13 cellular contexts compared by ENCODE assay signal in the genomic region with DNA sequence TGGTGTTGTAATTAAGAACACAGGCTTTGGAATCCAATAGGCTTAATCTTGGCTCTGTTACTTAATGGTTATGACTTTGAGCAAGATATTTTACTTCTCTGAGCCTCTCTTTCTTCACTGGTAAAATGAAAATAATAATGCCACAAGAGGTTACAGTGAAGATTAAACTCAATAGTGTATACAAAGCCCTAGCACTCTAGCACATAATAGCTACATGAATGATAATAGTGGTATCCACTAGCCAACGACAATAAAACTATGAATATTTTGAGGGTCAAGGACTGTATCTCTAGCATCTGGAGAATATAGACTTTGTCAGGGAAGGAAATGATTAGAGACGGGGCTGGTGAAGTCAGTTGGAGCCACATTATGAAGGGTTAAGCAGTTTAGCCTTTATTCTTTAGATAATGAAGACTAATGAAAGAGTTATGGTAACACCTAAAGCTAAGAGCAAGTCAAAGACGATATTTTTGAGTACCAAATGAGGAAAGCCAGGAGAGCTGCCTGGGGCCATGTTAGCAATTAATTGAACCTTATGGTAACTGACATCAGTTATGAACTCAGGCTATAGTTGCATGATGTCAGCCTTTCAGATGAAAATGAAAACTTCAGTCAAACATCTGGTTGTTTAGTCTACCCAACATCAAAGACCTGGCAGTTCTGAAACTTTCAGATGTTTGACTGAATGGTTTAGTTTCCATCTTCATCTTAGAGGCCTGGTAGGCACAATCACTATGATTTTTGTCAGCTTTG. TPM values are rescaled to one million over a fixed set of nuclear protein-coding genes. Genes with fewer than 3 reads are reported as not detected.
DNase-seq lines count a peak whose midpoint lies in the region; ATAC-seq, FAIRE-seq and TF ChIP-seq lines count a peak whose summit lies in the region.
"Had no signal": no experiment of that assay in that cellular context is flagged by ENCODE, and none has a peak within 500 bp of the region (broad histone marks: within the 10 kb centered on the region; RNA-seq: fewer than 3 reads in every experiment).

No MANE protein-coding gene starts in this region.

- H3K4me3 Mint-ChIP-seq in T-helper 17 cell, result no peak overlapping the region
- H3K4me3 Mint-ChIP-seq: naive B cell had no signal

- DNase-seq in SK-N-SH (peak; percentile 30), bronchial epithelial cell (ENCODE audit: low read depth) (no peak), T-helper 17 cell (no peak), NCI-H748 (lab: John Stamatoyannopoulos, UW; ENCODE audit: unreplicated experiment) (no peak)
- DNase-seq: dermis blood vessel endothelial cell, naive B cell, NCI-H2107 had no signal

- no peak overlapping the region for H3K4me2 ChIP-seq in SK-N-SH

- H3K27me3 ChIP-seq in SK-N-SH (ENCODE audit: insufficient read depth) (no peaks in the 10 kb centered on the region), bronchial epithelial cell (ENCODE audit: control insufficient read depth, insufficient read depth, low read length) (no peaks in the 10 kb centered on the region)

- H4K20me1 ChIP-seq in SK-N-SH (ENCODE audit: insufficient read depth), result no peaks in the 10 kb centered on the region

- no peaks in the 10 kb centered on the region for H3K4me1 ChIP-seq in SK-N-SH (ENCODE audit: control insufficient read depth in 1 of 2, insufficient read depth in 2 of 2, low read depth in 1 of 2, low read length in 1 of 2)

- H3F3A ChIP-seq in SK-N-SH (replicated peaks; ENCODE audit: insufficient read depth), result no peaks in the 10 kb centered on the region

- no peak for ATAC-seq in SK-N-SH treated with all-trans-retinoic acid at 6 μM for 48 hours
- ATAC-seq in GM19468 (IDR thresholded peaks at IDR 0.05; ENCODE audit: extremely low read depth, unreplicated experiment), result peak; percentile 81
- peak; percentile 85 for ATAC-seq in HG03064 (IDR thresholded peaks at IDR 0.05; ENCODE audit: low read depth, unreplicated experiment)
- ATAC-seq in T-helper 17 cell, result no peak
- no peak for ATAC-seq in GM19328 (IDR thresholded peaks at IDR 0.05; ENCODE audit: unreplicated experiment)
- ATAC-seq: Panc1 had no signal

- no peaks in the 10 kb centered on the region for H3K4me1 Mint-ChIP-seq in T-helper 17 cell
- H3K4me1 Mint-ChIP-seq: naive B cell had no signal

- no peak overlapping the region for H3K9ac ChIP-seq in SK-N-SH

- peak in 1 of 2 experiments; percentile 33; a peak in 1 of 4 replicates for TF ChIP-seq EP300 in SK-N-SH (IDR thresholded peaks at IDR 0.05; ENCODE audit: borderline replicate concordance in 1 of 2, low read depth in 1 of 2, low read length in 1 of 2)

- no peaks in the 10 kb centered on the region for H3K79me2 ChIP-seq in SK-N-SH (ENCODE audit: insufficient read depth)

- H3K4me3 ChIP-seq in SK-N-SH (ENCODE audit: low read depth in 2 of 2, low read length in 1 of 2) (no peak overlapping the region), bronchial epithelial cell (ENCODE audit: low read depth, low read length) (no peak overlapping the region)

- no peak for TF ChIP-seq CTCF in SK-N-SH (IDR thresholded peaks at IDR 0.05)
- no peak for TF ChIP-seq CTCF in bronchial epithelial cell (IDR thresholded peaks at IDR 0.05; ENCODE audit: insufficient read depth, low read length, severe bottlenecking)

- H3K36me3 ChIP-seq in SK-N-SH (replicated peaks in 1 of 2; ENCODE audit: control insufficient read depth in 1 of 2, insufficient read depth in 2 of 2, low read length in 1 of 2), result no peaks in the 10 kb centered on the region
- no peaks in the 10 kb centered on the region for H3K36me3 ChIP-seq in bronchial epithelial cell (ENCODE audit: control insufficient read depth, insufficient read depth, low read length)

- POLR2A ChIA-PET in SK-N-SH (lab: Yijun Ruan, JAX), result no interaction called here

- no peaks in the 10 kb centered on the region for H3K27me3 Mint-ChIP-seq in T-helper 17 cell
- H3K27me3 Mint-ChIP-seq: naive B cell had no signal

- H3K27ac ChIP-seq in SK-N-SH (ENCODE audit: low read depth in 2 of 2, low read length in 1 of 2), result no peak overlapping the region

- H3K9me3 ChIP-seq in SK-N-SH (no peaks in the 10 kb centered on the region), T-helper 17 cell (ENCODE audit: control insufficient read depth, low read length, poor library complexity, severe bottlenecking) (no peaks in the 10 kb centered on the region)

- FAIRE-seq in bronchial epithelial cell (lab: Jason Lieb, UNC), result peak; percentile 47
- FAIRE-seq: frontal cortex had no signal

- no peak for TF ChIP-seq RAD21 in SK-N-SH (IDR thresholded peaks at IDR 0.05; ENCODE audit: low read length)

- no peak overlapping the region for H2AFZ ChIP-seq in SK-N-SH (ENCODE audit: low read depth)

- H3K36me3 Mint-ChIP-seq in T-helper 17 cell (ENCODE audit: low read depth), result no peaks in the 10 kb centered on the region
- H3K36me3 Mint-ChIP-seq: naive B cell had no signal

- CTCF ChIA-PET in SK-N-SH (lab: Yijun Ruan, JAX), result interaction anchor here (8.6 kb wide), 1 partner anchor 12 kb away, joined by 75 read pairs; no protein-coding TSS in a partner anchor

- H3K9me2 ChIP-seq in SK-N-SH, result no peaks in the 10 kb centered on the region

- 42% methylated on average over 3 of the region's 3 CpGs for WGBS in SK-N-SH (ENCODE audit: low lambda C conversion rate)

- H3K27ac Mint-ChIP-seq in T-helper 17 cell, result no peak overlapping the region

TF ChIP-seq in SK-N-SH, 30 proteins besides CTCF, POLR2A, EP300 and RAD21:
- TF ChIP-seq, protein P1, sequence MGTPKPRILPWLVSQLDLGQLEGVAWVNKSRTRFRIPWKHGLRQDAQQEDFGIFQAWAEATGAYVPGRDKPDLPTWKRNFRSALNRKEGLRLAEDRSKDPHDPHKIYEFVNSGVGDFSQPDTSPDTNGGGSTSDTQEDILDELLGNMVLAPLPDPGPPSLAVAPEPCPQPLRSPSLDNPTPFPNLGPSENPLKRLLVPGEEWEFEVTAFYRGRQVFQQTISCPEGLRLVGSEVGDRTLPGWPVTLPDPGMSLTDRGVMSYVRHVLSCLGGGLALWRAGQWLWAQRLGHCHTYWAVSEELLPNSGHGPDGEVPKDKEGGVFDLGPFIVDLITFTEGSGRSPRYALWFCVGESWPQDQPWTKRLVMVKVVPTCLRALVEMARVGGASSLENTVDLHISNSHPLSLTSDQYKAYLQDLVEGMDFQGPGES (IDR thresholded peaks at IDR 0.05; ENCODE audit: low read depth, low read length), result no peak

TF ChIP-seq in SK-N-SH treated with all-trans-retinoic acid at 6 μM for 48 hours, 23 proteins besides CTCF, POLR2A, EP300 and RAD21 (continues in another document):
- no peak for TF ChIP-seq OSR1 (CRISPR knock-in tag; IDR thresholded peaks at IDR 0.05)
- no peak for TF ChIP-seq PATZ1 (CRISPR knock-in tag; IDR thresholded peaks at IDR 0.05; ENCODE audit: borderline replicate concordance)
- TF ChIP-seq ZFP3 (CRISPR knock-in tag; IDR thresholded peaks at IDR 0.05), result no peak
- no peak for TF ChIP-seq ARNTL (CRISPR knock-in tag; IDR thresholded peaks at IDR 0.05; ENCODE audit: borderline replicate concordance, low read depth)
- no peak for TF ChIP-seq BACH2 (CRISPR knock-in tag; IDR thresholded peaks at IDR 0.05; ENCODE audit: borderline replicate concordance)
- no peak for TF ChIP-seq ESRRG (CRISPR knock-in tag; IDR thresholded peaks at IDR 0.05)
- no peak for TF ChIP-seq POU6F1 (CRISPR knock-in tag; IDR thresholded peaks at IDR 0.05; ENCODE audit: borderline replicate concordance, low read depth)

RNA-seq across cellular contexts. Expression of gene RNF11, which starts 32.8 kb away (rescaled TPM):
- 62.5 and 86.9 TPM in 2 replicates for polyA plus RNA-seq in SK-N-SH (2012; rRNA removed)
- 99.3 and 117 TPM in 2 replicates for polyA plus RNA-seq in SK-N-SH (2012; cell fraction: cytosol; rRNA removed)
- 12.2 and 27.3 TPM in 2 replicates for polyA plus RNA-seq in SK-N-SH (2012; cell fraction: nucleus; rRNA removed)
- 94.0 and 184 TPM in 2 replicates for total RNA-seq in bronchial epithelial cell
- 100 to 1,000 TPM in 1 of 2 donors, 10 to 100 TPM in 1; 69.4 to 140 TPM for total RNA-seq in T-helper 17 cell

Comparison
In these comparisons a context has a peak if more than half of its experiments do, and no peak if none do; other contexts are left out.
1. ATAC-seq: peak in GM19468 (single experiment) and HG03064 (single experiment); none in SK-N-SH treated with all-trans-retinoic acid at 6 μM for 48 hours (single experiment), T-helper 17 cell (single experiment) and GM19328 (single experiment).